ENCODE assay signal across 9 cellular contexts in the genomic region with DNA sequence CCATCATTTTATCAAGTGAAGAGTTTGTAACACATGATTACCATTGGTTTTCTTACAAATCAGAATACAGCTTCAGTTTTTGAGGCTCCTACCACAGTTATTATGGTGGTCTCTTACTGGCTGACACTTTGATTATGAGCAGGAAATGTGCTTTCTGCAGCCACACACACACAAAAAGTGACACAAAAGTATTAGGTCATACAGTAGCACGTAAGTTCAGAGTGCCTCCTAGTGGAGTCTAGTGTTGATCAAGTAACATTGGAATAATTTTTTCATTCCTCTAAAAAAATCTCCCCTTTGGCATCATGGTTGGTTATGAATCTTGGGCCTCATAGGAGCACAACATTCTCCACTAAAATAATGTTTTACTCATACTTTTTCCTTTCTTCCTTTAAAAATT. TPM values are rescaled to one million over a fixed set of nuclear protein-coding genes. Genes with fewer than 3 reads are reported as not detected.
DNase-seq lines count a peak whose midpoint lies in the region; ATAC-seq and TF ChIP-seq lines count a peak whose summit lies in the region.
"Had no signal": no experiment of that assay in that cellular context is flagged by ENCODE, and none has a peak within 500 bp of the region (broad histone marks: within the 10 kb centered on the region; RNA-seq: fewer than 3 reads in every experiment).

No MANE protein-coding gene starts in this region.

- no peak overlapping the region for H3K4me3 Mint-ChIP-seq in stimulated activated naive CD8-positive, alpha-beta T cell treated with anti-CD3 and anti-CD28 coated beads, Interleukin-15, amount 100 ng/mL, for 72 hours
- no peak overlapping the region for H3K4me3 Mint-ChIP-seq in endothelial cell (ENCODE audit: unreplicated experiment)
- H3K4me3 Mint-ChIP-seq: brain had no signal

- no peak for DNase-seq in stimulated activated naive CD8-positive, alpha-beta T cell treated with anti-CD3 and anti-CD28 coated beads, Interleukin-15, amount 100 ng/mL, for 72 hours
- DNase-seq in stimulated activated naive CD8-positive, alpha-beta T cell treated with anti-CD3 and anti-CD28 coated beads, Interleukin-15, Interleukin-2, amounts not matched to agents 100 U/mL and 50 U/mL, for 24 hours: no peak
- DNase-seq in NCI-H69 (lab: John Stamatoyannopoulos, UW) (peak; percentile 92), epithelial cell of esophagus (ENCODE audit: low read depth) (peak; percentile 35), endothelial cell (ENCODE audit: low spot score) (no peak), NCI-H1694 (lab: John Stamatoyannopoulos, UW) (no peak)

- no peaks in the 10 kb centered on the region for H3K27me3 Mint-ChIP-seq in stimulated activated naive CD8-positive, alpha-beta T cell treated with anti-CD3 and anti-CD28 coated beads, Interleukin-15, amount 100 ng/mL, for 72 hours
- no peaks in the 10 kb centered on the region for H3K27me3 Mint-ChIP-seq in endothelial cell (ENCODE audit: unreplicated experiment)
- H3K27me3 Mint-ChIP-seq: brain had no signal

- H3K36me3 Mint-ChIP-seq in endothelial cell (ENCODE audit: low read depth, unreplicated experiment): no peaks in the 10 kb centered on the region
- H3K36me3 Mint-ChIP-seq: brain had no signal

- TF ChIP-seq CTCF in epithelial cell of esophagus (IDR thresholded peaks at IDR 0.05; ENCODE audit: insufficient read depth, low read depth, low read length, missing control alignments) (peak; percentile 15), endothelial cell (IDR thresholded peaks at IDR 0.05; ENCODE audit: unreplicated experiment) (no peak)

- H3K27ac Mint-ChIP-seq in stimulated activated naive CD8-positive, alpha-beta T cell treated with anti-CD3 and anti-CD28 coated beads, Interleukin-15, amount 100 ng/mL, for 72 hours: no peak overlapping the region
- H3K27ac Mint-ChIP-seq in endothelial cell (ENCODE audit: unreplicated experiment): no peak overlapping the region
- H3K27ac Mint-ChIP-seq: brain had no signal

- peak; percentile 42 for ATAC-seq in stimulated activated naive CD8-positive, alpha-beta T cell treated with anti-CD3 and anti-CD28 coated beads, Interleukin-15, amount 100 ng/mL, for 72 hours
- no peak for ATAC-seq in stimulated activated naive CD8-positive, alpha-beta T cell treated with anti-CD3 and anti-CD28 coated beads, Interleukin-15, Interleukin-2, amounts not matched to agents 100 U/mL and 50 U/mL, for 24 hours
- no peak for ATAC-seq in GM21367 (IDR thresholded peaks at IDR 0.05; ENCODE audit: unreplicated experiment)
- no peak for ATAC-seq in HG03432 (IDR thresholded peaks at IDR 0.05; ENCODE audit: unreplicated experiment)

- H3K9me3 Mint-ChIP-seq in stimulated activated naive CD8-positive, alpha-beta T cell treated with anti-CD3 and anti-CD28 coated beads, Interleukin-15, amount 100 ng/mL, for 72 hours: no peaks in the 10 kb centered on the region
- no peaks in the 10 kb centered on the region for H3K9me3 Mint-ChIP-seq in endothelial cell (ENCODE audit: unreplicated experiment)
- H3K9me3 Mint-ChIP-seq: brain had no signal

- H3K4me1 Mint-ChIP-seq in stimulated activated naive CD8-positive, alpha-beta T cell treated with anti-CD3 and anti-CD28 coated beads, Interleukin-15, amount 100 ng/mL, for 72 hours: peaks cover 12% of the 10 kb centered on the region
- peaks cover 3% of the 10 kb centered on the region for H3K4me1 Mint-ChIP-seq in endothelial cell (ENCODE audit: unreplicated experiment)

- no peak overlapping the region for H3K4me3 ChIP-seq in epithelial cell of esophagus (ENCODE audit: low read length)

RNA-seq across cellular contexts. Expression of a gene that starts 37.6 kb away (rescaled TPM):
- total RNA-seq in endothelial cell (ENCODE audit: unreplicated experiment): 255 TPM

Comparison
In these comparisons a context has a peak if more than half of its experiments do, and no peak if none do; other contexts are left out.
1. DNase-seq: peak in NCI-H69 (single experiment) and epithelial cell of esophagus (single experiment); none in stimulated activated naive CD8-positive, alpha-beta T cell treated with anti-CD3 and anti-CD28 coated beads, Interleukin-15, amount 100 ng/mL, for 72 hours (0 of 2), stimulated activated naive CD8-positive, alpha-beta T cell treated with anti-CD3 and anti-CD28 coated beads, Interleukin-15, Interleukin-2, amounts not matched to agents 100 U/mL and 50 U/mL, for 24 hours (single experiment), endothelial cell (single experiment) and NCI-H1694 (single experiment).